In genomic region chr5:135296900-135297816, GRCh38 we compare ENCODE assay signal across 16 cellular contexts.
A peak's percentile ranks its signal among the peaks of the same experiment; 100 is the strongest.
DNase-seq lines count a peak whose midpoint lies in the region; ATAC-seq and TF ChIP-seq lines count a peak whose summit lies in the region.
"Had no signal": no experiment of that assay in that cellular context is flagged by ENCODE, and none has a peak within 500 bp of the region (broad histone marks: within the 10 kb centered on the region; RNA-seq: fewer than 3 reads in every experiment).

No MANE protein-coding gene starts in this region.

- H3K79me1 ChIP-seq in neuronal stem cell (ENCODE audit: low read depth, low read length): no peaks in the 10 kb centered on the region

- H3K27ac ChIP-seq in DND-41 (ENCODE audit: low read length) (no peak overlapping the region), neuronal stem cell (replicated peaks; ENCODE audit: low read length) (no peak overlapping the region)
- H3K27ac ChIP-seq: 22Rv1, BLaER1, C4-2B had no signal

- no peak overlapping the region for H3K23ac ChIP-seq in neuronal stem cell (ENCODE audit: low read depth, low read length, poor library complexity)

- H3K4me1 ChIP-seq in DND-41 (ENCODE audit: insufficient read depth, low read length): no peaks in the 10 kb centered on the region
- H3K4me1 ChIP-seq in neuronal stem cell (ENCODE audit: control insufficient read depth in 2 of 2, insufficient read depth in 1 of 2, low read depth in 1 of 2, low read length in 2 of 2): no peaks in the 10 kb centered on the region
- H3K4me1 ChIP-seq: BLaER1, HAP-1 had no signal

- no peak overlapping the region for H2BK12ac ChIP-seq in neuronal stem cell (ENCODE audit: low read length)

- H3K9me3 ChIP-seq in DND-41 (ENCODE audit: insufficient read depth, low read length, severe bottlenecking): no peaks in the 10 kb centered on the region
- H3K9me3 ChIP-seq in neuronal stem cell (replicated peaks in 1 of 2; ENCODE audit: control insufficient read depth in 2 of 2, insufficient read depth in 1 of 2, low read depth in 1 of 2, low read length in 2 of 2): no peaks in the 10 kb centered on the region
- H3K9me3 ChIP-seq: BLaER1, HAP-1 had no signal

- peak overlapping the region; percentile 64 for H3K18ac ChIP-seq in neuronal stem cell (ENCODE audit: low read length)

- peak; percentile 61; the same call in 1 of the 3 replicates for ATAC-seq in DND-41 (ENCODE audit: insufficient read depth, low read depth)

- H3K27me3 ChIP-seq in DND-41 (ENCODE audit: insufficient read depth, low read length, poor library complexity) (peaks cover 2% of the 10 kb centered on the region), neuronal stem cell (ENCODE audit: control insufficient read depth in 3 of 3, insufficient read depth in 3 of 3, low read depth in 1 of 3, low read length in 3 of 3) (peaks cover 0 to 36% (median 0%) of the 10 kb centered on the region in 3 experiments)
- H3K27me3 ChIP-seq: BLaER1 had no signal

- no peak overlapping the region for H3K4me3 ChIP-seq in DND-41 (ENCODE audit: low read depth in 1 of 2, low read length in 2 of 2)
- H3K4me3 ChIP-seq in NB4 (ENCODE audit: low read depth, low read length): no peak overlapping the region
- no peak overlapping the region for H3K4me3 ChIP-seq in neuronal stem cell (ENCODE audit: low read length in 2 of 2)
- H3K4me3 ChIP-seq: BLaER1, HAP-1 had no signal

- no peak overlapping the region for H2BK15ac ChIP-seq in neuronal stem cell (ENCODE audit: low read length)

- H3K4ac ChIP-seq in neuronal stem cell (ENCODE audit: low read length): peak overlapping the region; percentile 76

- H3K36me3 ChIP-seq in DND-41 (ENCODE audit: insufficient read depth, low read length) (no peaks in the 10 kb centered on the region), neuronal stem cell (replicated peaks in 1 of 2; ENCODE audit: control insufficient read depth in 2 of 2, insufficient read depth in 2 of 2, low read length in 2 of 2) (no peaks in the 10 kb centered on the region)
- H3K36me3 ChIP-seq: BLaER1, HAP-1 had no signal

- H3K4me2 ChIP-seq in DND-41 (ENCODE audit: insufficient read depth, low read length): no peak overlapping the region
- no peak overlapping the region for H3K4me2 ChIP-seq in neuronal stem cell (ENCODE audit: insufficient read depth, low read length, poor library complexity, severe bottlenecking)
- H3K4me2 ChIP-seq: BLaER1 had no signal

- WGBS in neuronal stem cell (ENCODE audit: extremely low coverage in 2 of 2, insufficient read length in 2 of 2, insufficient replicate concordance in 1 of 2), 2 donors: no CpG with 5 or more reads among the region's 5 CpGs

- DNase-seq in NCI-H82 (lab: John Stamatoyannopoulos, UW): peak; percentile 26
- no peak for DNase-seq in NCI-H82 treated with DMSO at 0.1 percent for 48 hours (lab: John Stamatoyannopoulos, UW; ENCODE audit: unreplicated experiment)
- DNase-seq in DND-41: no peak
- DNase-seq in NB4 (ENCODE audit: low read depth): peak; percentile 28
- no peak for DNase-seq in neuronal stem cell (ENCODE audit: low spot score)
- no peak for DNase-seq in activated CD4-positive, alpha-beta T cell treated with anti-CD3 and anti-CD28 coated beads, Interleukin-2, amount 50 U/mL, for 48 hours
- no peak for DNase-seq in iPS-NIHi7 (ENCODE audit: extremely low spot score)
- DNase-seq: CD8-positive, alpha-beta memory T cell; DMS 273 treated with DMSO at 0.1 percent for 48 hours; DMS79; GF-D8; GOT3 had no signal

- no peak overlapping the region for H2AK5ac ChIP-seq in neuronal stem cell (ENCODE audit: low read depth, low read length)

- H3K9ac ChIP-seq in DND-41 (ENCODE audit: low read depth, low read length) (no peak overlapping the region), neuronal stem cell (ENCODE audit: low read depth, low read length, poor library complexity) (no peak overlapping the region)
- H3K9ac ChIP-seq: BLaER1 had no signal

- no peaks in the 10 kb centered on the region for H4K20me1 ChIP-seq in DND-41 (ENCODE audit: insufficient read depth, low read length)
- H4K20me1 ChIP-seq: BLaER1 had no signal

- no peak overlapping the region for H4K91ac ChIP-seq in neuronal stem cell (ENCODE audit: low read depth, low read length, poor library complexity)

- H3K79me2 ChIP-seq in DND-41 (ENCODE audit: insufficient read depth, low read length): no peaks in the 10 kb centered on the region

- TF ChIP-seq CTCF in DND-41 (IDR thresholded peaks at IDR 0.05; ENCODE audit: borderline replicate concordance, extremely low read depth, low read length, poor library complexity, severe bottlenecking) (no peak), NB4 (IDR thresholded peaks at IDR 0.05; ENCODE audit: low read depth, low read length) (no peak)

- no peak overlapping the region for H3K14ac ChIP-seq in neuronal stem cell (ENCODE audit: low read length)

- no peak for TF ChIP-seq POLR2A in NB4 (IDR thresholded peaks at IDR 0.05; ENCODE audit: extremely low read depth, insufficient read length)

- H2AFZ ChIP-seq in DND-41 (ENCODE audit: low read depth, low read length): no peak overlapping the region
- no peak overlapping the region for H2AFZ ChIP-seq in neuronal stem cell (ENCODE audit: low read length)

- no peak overlapping the region for H2BK5ac ChIP-seq in neuronal stem cell (ENCODE audit: low read length)

- H2BK120ac ChIP-seq in neuronal stem cell (ENCODE audit: low read depth, low read length): no peak overlapping the region

- H4K8ac ChIP-seq in neuronal stem cell (ENCODE audit: low read depth, low read length): no peak overlapping the region

Comparison
In these comparisons a context has a peak if more than half of its experiments do, and no peak if none do; other contexts are left out.
1. DNase-seq: peak in NCI-H82 (single experiment) and NB4 (single experiment); none in NCI-H82 treated with DMSO at 0.1 percent for 48 hours (single experiment), DND-41 (single experiment), neuronal stem cell (single experiment), activated CD4-positive, alpha-beta T cell treated with anti-CD3 and anti-CD28 coated beads, Interleukin-2, amount 50 U/mL, for 48 hours (0 of 2) and iPS-NIHi7 (single experiment).